ENCODE assay signal across 10 cellular contexts in genomic region chr22:37163618-37164534, GRCh38. TPM values are rescaled to one million over a fixed set of nuclear protein-coding genes. Genes with fewer than 3 reads are reported as not detected.
A peak's percentile ranks its signal among the peaks of the same experiment; 100 is the strongest.
DNase-seq lines count a peak whose midpoint lies in the region; ATAC-seq and TF ChIP-seq lines count a peak whose summit lies in the region.
"Had no signal": no experiment of that assay in that cellular context is flagged by ENCODE, and none has a peak within 500 bp of the region (broad histone marks: within the 10 kb centered on the region; RNA-seq: fewer than 3 reads in every experiment).

No MANE protein-coding gene starts in this region.

- H3K4me3 Mint-ChIP-seq in activated naive CD4-positive, alpha-beta T cell treated with anti-CD3 and anti-CD28 coated beads for 36 hours = peak overlapping the region; percentile 18
- no peak overlapping the region for H3K4me3 Mint-ChIP-seq in activated naive CD4-positive, alpha-beta T cell treated with anti-CD3 and anti-CD28 coated beads, Interleukin-2, amount 50 U/mL, for 24 hours
- peak overlapping the region; percentile 42 to 45 for H3K4me3 Mint-ChIP-seq in stimulated activated naive CD8-positive, alpha-beta T cell treated with anti-CD3 and anti-CD28 coated beads, Interleukin-15, amount 100 ng/mL, for 72 hours
- H3K4me3 Mint-ChIP-seq in endodermal cell = no peak overlapping the region

- H3K4me3 ChIP-seq in endodermal cell (ENCODE audit: low read length) = no peak overlapping the region
- H3K4me3 ChIP-seq: gastrocnemius medialis had no signal

- no peaks in the 10 kb centered on the region for H3K27me3 ChIP-seq in endodermal cell (ENCODE audit: control insufficient read depth, insufficient read depth, low read length, poor library complexity, severe bottlenecking)

- 88 to 89% methylated on average over 7 to 21 of the region's 22 CpGs for WGBS in endodermal cell (ENCODE audit: insufficient coverage in 1 of 2, insufficient read length in 1 of 2), 2 experiments

- no peaks in the 10 kb centered on the region for H3K36me3 ChIP-seq in endodermal cell (ENCODE audit: control insufficient read depth, insufficient read depth, low read length)
- H3K36me3 ChIP-seq: gastrocnemius medialis had no signal

- H3K27ac ChIP-seq in endodermal cell (ENCODE audit: low read depth, low read length) = no peak overlapping the region
- H3K27ac ChIP-seq: gastrocnemius medialis had no signal

- H3K36me3 Mint-ChIP-seq in activated naive CD4-positive, alpha-beta T cell treated with anti-CD3 and anti-CD28 coated beads for 36 hours (ENCODE audit: low read depth) = no peaks in the 10 kb centered on the region
- H3K36me3 Mint-ChIP-seq in activated naive CD4-positive, alpha-beta T cell treated with anti-CD3 and anti-CD28 coated beads, Interleukin-2, amount 50 U/mL, for 24 hours = no peaks in the 10 kb centered on the region
- no peaks in the 10 kb centered on the region for H3K36me3 Mint-ChIP-seq in endodermal cell (ENCODE audit: low read depth)

- H3K9ac ChIP-seq in endodermal cell (ENCODE audit: extremely low read depth, low read length, poor library complexity, severe bottlenecking) = no peak overlapping the region

- H3K9me3 Mint-ChIP-seq in activated naive CD4-positive, alpha-beta T cell treated with anti-CD3 and anti-CD28 coated beads for 36 hours = no peaks in the 10 kb centered on the region
- no peaks in the 10 kb centered on the region for H3K9me3 Mint-ChIP-seq in activated naive CD4-positive, alpha-beta T cell treated with anti-CD3 and anti-CD28 coated beads, Interleukin-2, amount 50 U/mL, for 24 hours
- H3K9me3 Mint-ChIP-seq in stimulated activated naive CD8-positive, alpha-beta T cell treated with anti-CD3 and anti-CD28 coated beads, Interleukin-15, amount 100 ng/mL, for 72 hours = no peaks in the 10 kb centered on the region
- H3K9me3 Mint-ChIP-seq in endodermal cell = peaks cover 5% of the 10 kb centered on the region

- no peaks in the 10 kb centered on the region for H3K27me3 Mint-ChIP-seq in activated naive CD4-positive, alpha-beta T cell treated with anti-CD3 and anti-CD28 coated beads for 36 hours (ENCODE audit: low read depth)
- no peaks in the 10 kb centered on the region for H3K27me3 Mint-ChIP-seq in activated naive CD4-positive, alpha-beta T cell treated with anti-CD3 and anti-CD28 coated beads, Interleukin-2, amount 50 U/mL, for 24 hours
- no peaks in the 10 kb centered on the region for H3K27me3 Mint-ChIP-seq in stimulated activated naive CD8-positive, alpha-beta T cell treated with anti-CD3 and anti-CD28 coated beads, Interleukin-15, amount 100 ng/mL, for 72 hours
- H3K27me3 Mint-ChIP-seq in endodermal cell (ENCODE audit: insufficient read depth) = peaks cover 7% of the 10 kb centered on the region

- peak overlapping the region; percentile 83 for H3K27ac Mint-ChIP-seq in activated naive CD4-positive, alpha-beta T cell treated with anti-CD3 and anti-CD28 coated beads for 36 hours
- peak overlapping the region; percentile 76 for H3K27ac Mint-ChIP-seq in activated naive CD4-positive, alpha-beta T cell treated with anti-CD3 and anti-CD28 coated beads, Interleukin-2, amount 50 U/mL, for 24 hours
- peak overlapping the region; percentile 65 to 80 for H3K27ac Mint-ChIP-seq in stimulated activated naive CD8-positive, alpha-beta T cell treated with anti-CD3 and anti-CD28 coated beads, Interleukin-15, amount 100 ng/mL, for 72 hours
- H3K27ac Mint-ChIP-seq in endodermal cell = no peak overlapping the region

- peaks cover 74% of the 10 kb centered on the region for H3K4me1 Mint-ChIP-seq in activated naive CD4-positive, alpha-beta T cell treated with anti-CD3 and anti-CD28 coated beads for 36 hours (ENCODE audit: low read depth)
- peaks cover 62% of the 10 kb centered on the region for H3K4me1 Mint-ChIP-seq in activated naive CD4-positive, alpha-beta T cell treated with anti-CD3 and anti-CD28 coated beads, Interleukin-2, amount 50 U/mL, for 24 hours
- H3K4me1 Mint-ChIP-seq in stimulated activated naive CD8-positive, alpha-beta T cell treated with anti-CD3 and anti-CD28 coated beads, Interleukin-15, amount 100 ng/mL, for 72 hours = peaks cover 99% of the 10 kb centered on the region
- peaks cover 4% of the 10 kb centered on the region for H3K4me1 Mint-ChIP-seq in endodermal cell

- H3K4me1 ChIP-seq in endodermal cell (ENCODE audit: control insufficient read depth, insufficient read depth, low read length) = no peaks in the 10 kb centered on the region

- ATAC-seq in HG03196 (IDR thresholded peaks at IDR 0.05; ENCODE audit: unreplicated experiment) = peak; percentile 34
- peak; percentile 69 for ATAC-seq in stimulated activated naive CD8-positive, alpha-beta T cell treated with anti-CD3 and anti-CD28 coated beads, Interleukin-15, amount 100 ng/mL, for 72 hours
- ATAC-seq: gastrocnemius medialis had no signal

- TF ChIP-seq CTCF in endodermal cell (conservative IDR thresholded peaks at IDR 0.05) = no peak

- DNase-seq in activated naive CD4-positive, alpha-beta T cell treated with anti-CD3 and anti-CD28 coated beads for 36 hours = peak; percentile 91
- no peak for DNase-seq in activated naive CD4-positive, alpha-beta T cell (lab: John Stamatoyannopoulos, UW)
- DNase-seq in stimulated activated naive CD8-positive, alpha-beta T cell treated with anti-CD3 and anti-CD28 coated beads, Interleukin-15, amount 100 ng/mL, for 72 hours = peak; percentile 74 to 88
- no peak for DNase-seq in DMS153 treated with DMSO at 0.1 percent for 48 hours (lab: John Stamatoyannopoulos, UW; ENCODE audit: unreplicated experiment)
- DNase-seq in endodermal cell = no peak
- no peak for DNase-seq in NCI-H446 (lab: John Stamatoyannopoulos, UW)
- DNase-seq: gastrocnemius medialis, KG1 had no signal

- CTCF ChIA-PET in activated naive CD4-positive, alpha-beta T cell treated with anti-CD3 and anti-CD28 coated beads for 36 hours (lab: Charles Lee) = interaction anchor here (0.9 to 4.7 kb wide), 8 partner anchors 8 to 119 kb away, joined by 3 to 48 read pairs (median 12); partner anchors contain the start of gene IL2RB

- intact Hi-C loops in activated naive CD4-positive, alpha-beta T cell treated with anti-CD3 and anti-CD28 coated beads for 36 hours (cut with micrococcal nuclease) = loop anchor here (2.0 kb wide), 3 partner anchors 59 to 97 kb away; no protein-coding TSS in a partner anchor

- H3K9me3 ChIP-seq in endodermal cell (ENCODE audit: control insufficient read depth, low read length) = no peaks in the 10 kb centered on the region
- H3K9me3 ChIP-seq: gastrocnemius medialis had no signal

RNA-seq across cellular contexts. Expression of gene IL2RB, which starts 14.2 kb away (rescaled TPM):
- total RNA-seq in activated naive CD4-positive, alpha-beta T cell treated with anti-CD3 and anti-CD28 coated beads for 36 hours = 100 to 1,000 TPM; 126 to 134 TPM
- total RNA-seq in endodermal cell = under 1 TPM; 0.15 to 0.42 TPM
- polyA plus RNA-seq in endodermal cell (2013, experiment 1 of 2) = 1.1 TPM
- polyA plus RNA-seq in endodermal cell (2013, experiment 2 of 2) = 1.5 TPM

RNA-seq across cellular contexts. Expression of gene C1QTNF6, which starts 24.2 kb away (rescaled TPM):
- 10 to 100 TPM; 13.4 to 13.6 TPM for total RNA-seq in activated naive CD4-positive, alpha-beta T cell treated with anti-CD3 and anti-CD28 coated beads for 36 hours
- total RNA-seq in endodermal cell = 10 to 100 TPM; 15.5 to 16.9 TPM
- polyA plus RNA-seq in endodermal cell (2013, experiment 1 of 2) = 17.3 TPM
- 18.8 TPM for polyA plus RNA-seq in endodermal cell (2013, experiment 2 of 2)

RNA-seq across cellular contexts. Expression of gene SSTR3, which starts 48.4 kb away (rescaled TPM):
- 10 to 100 TPM; 28.1 to 28.6 TPM for total RNA-seq in activated naive CD4-positive, alpha-beta T cell treated with anti-CD3 and anti-CD28 coated beads for 36 hours
- under 1 TPM; 0.11 to 0.20 TPM for total RNA-seq in endodermal cell
- polyA plus RNA-seq in endodermal cell (2013, experiment 1 of 2) = 0.14 TPM
- polyA plus RNA-seq in endodermal cell (2013, experiment 2 of 2) = 0.12 TPM
- total RNA-seq: gastrocnemius medialis had no signal

RNA-seq across cellular contexts. Expression of gene TMPRSS6, which starts 54.4 kb away (rescaled TPM):
- total RNA-seq in activated naive CD4-positive, alpha-beta T cell treated with anti-CD3 and anti-CD28 coated beads for 36 hours = 10 to 100 TPM; 10.7 to 10.9 TPM
- under 1 TPM; 0.22 to 0.31 TPM for total RNA-seq in endodermal cell
- polyA plus RNA-seq in endodermal cell (2013, experiment 1 of 2) = not detected
- not detected for polyA plus RNA-seq in endodermal cell (2013, experiment 2 of 2)

Comparison
In these comparisons a context has a peak if more than half of its experiments do, and no peak if none do; other contexts are left out.
1. DNase-seq: peak in activated naive CD4-positive, alpha-beta T cell treated with anti-CD3 and anti-CD28 coated beads for 36 hours (single experiment) and stimulated activated naive CD8-positive, alpha-beta T cell treated with anti-CD3 and anti-CD28 coated beads, Interleukin-15, amount 100 ng/mL, for 72 hours (2 of 2); none in activated naive CD4-positive, alpha-beta T cell (0 of 4), DMS153 treated with DMSO at 0.1 percent for 48 hours (single experiment), endodermal cell (single experiment) and NCI-H446 (0 of 2).
2. H3K4me3 Mint-ChIP-seq: peak in activated naive CD4-positive, alpha-beta T cell treated with anti-CD3 and anti-CD28 coated beads for 36 hours (single experiment) and stimulated activated naive CD8-positive, alpha-beta T cell treated with anti-CD3 and anti-CD28 coated beads, Interleukin-15, amount 100 ng/mL, for 72 hours (2 of 2); none in activated naive CD4-positive, alpha-beta T cell treated with anti-CD3 and anti-CD28 coated beads, Interleukin-2, amount 50 U/mL, for 24 hours (single experiment) and endodermal cell (single experiment).
3. RNA of gene IL2RB, which starts 14.2 kb away (total RNA-seq): 126 to 134 TPM in activated naive CD4-positive, alpha-beta T cell treated with anti-CD3 and anti-CD28 coated beads for 36 hours; 0.15 to 0.42 TPM in endodermal cell; every median in the first group is over 10 times any median in the second.
4. RNA of gene SSTR3, which starts 48.4 kb away (total RNA-seq): 28.1 to 28.6 TPM in activated naive CD4-positive, alpha-beta T cell treated with anti-CD3 and anti-CD28 coated beads for 36 hours; 0.11 to 0.20 TPM in endodermal cell; every median in the first group is over 10 times any median in the second.